35 cellular contexts compared by ENCODE assay signal in the genomic region with DNA sequence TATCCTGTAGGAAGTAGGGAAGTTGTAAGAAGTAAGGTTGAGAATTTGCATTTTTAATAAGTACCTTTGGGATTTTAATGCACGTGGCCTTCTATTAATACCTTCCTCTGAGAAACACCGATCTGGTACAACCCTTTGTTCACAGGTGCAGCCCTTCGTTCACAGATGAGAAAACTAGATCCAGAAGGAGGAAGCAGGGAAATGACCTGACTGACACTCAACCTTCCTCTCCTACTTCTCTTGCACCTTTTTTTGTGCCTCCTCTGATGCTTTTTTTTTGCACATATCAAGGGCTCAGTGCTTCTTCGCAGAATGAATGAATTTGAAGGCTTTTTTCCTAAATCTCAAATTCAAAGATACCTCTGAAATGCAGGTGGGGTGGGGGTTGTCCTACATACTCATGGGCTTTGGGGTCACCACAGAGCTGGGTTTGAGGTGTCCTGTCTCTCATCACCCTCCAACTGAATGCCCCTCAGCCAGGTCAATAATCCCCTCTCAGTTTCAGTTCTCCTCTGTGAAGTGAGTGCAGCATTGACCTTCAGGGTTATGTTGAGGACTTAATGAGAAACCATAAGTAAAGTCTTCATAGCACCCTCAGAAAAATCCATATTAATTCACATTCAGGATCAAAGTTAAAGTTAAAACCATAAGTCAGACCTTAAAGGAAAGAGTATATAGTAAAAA.
"Had no signal": no experiment of that assay in that cellular context is flagged by ENCODE, and none has a peak within 500 bp of the region (broad histone marks: within the 10 kb centered on the region; RNA-seq: fewer than 3 reads in every experiment).

No MANE protein-coding gene starts in this region.

- FAIRE-seq: astrocyte, bronchial epithelial cell had no signal

- H3K27me3 ChIP-seq: brain microvascular endothelial cell, gastrocnemius medialis, heart left ventricle had no signal

- H3K36me3 ChIP-seq: brain microvascular endothelial cell, gastrocnemius medialis, heart left ventricle, WERI-Rb-1 had no signal

- H3K4me3 Mint-ChIP-seq: activated B cell treated with CpG ODN at 0.5 μM for 24 hours; activated CD8-positive, alpha-beta T cell treated with anti-CD3 and anti-CD28 coated beads for 36 hours; activated naive CD4-positive, alpha-beta T cell treated with anti-CD3 and anti-CD28 coated beads for 36 hours; activated naive CD8-positive, alpha-beta T cell treated with anti-CD3 and anti-CD28 coated beads, Interleukin-2, amount 10 ng/mL, durations not matched to agents 7 days and 5 days; activated T-helper 1 cell treated with anti-CD3 and anti-CD28 coated beads, Interleukin-12 subunit alpha, Interleukin-12 subunit beta, Interleukin-2, Interleukin-4 antibody, amounts not matched to agents 30 ng/mL and 10 ng/mL and 1 ng/mL, durations not matched to agents 14 hours and 24 hours and 36 hours; central memory CD8-positive, alpha-beta T cell; dendritic cell treated with granulocyte-macrophage colony-stimulating factor and Interleukin-4, amounts not matched to agents 40 ng/mL and 50 ng/mL, for 4 days; endodermal cell; T-helper 17 cell; T-helper 2 cell treated with Interferon-gamma antibody and Interleukin-4, amounts not matched to agents 5 μg/mL and 100 μg/mL, for 36 hours had no signal

- H3K4me1 Mint-ChIP-seq: activated naive CD8-positive, alpha-beta T cell treated with anti-CD3 and anti-CD28 coated beads, Interleukin-2, amount 10 ng/mL, durations not matched to agents 7 days and 5 days; central memory CD8-positive, alpha-beta T cell; T-helper 17 cell had no signal

- H3K9me3 ChIP-seq: gastrocnemius medialis, heart left ventricle had no signal

- H3K27ac ChIP-seq: brain microvascular endothelial cell, coronary artery, dorsolateral prefrontal cortex, foreskin keratinocyte, gastrocnemius medialis, heart left ventricle, WERI-Rb-1 had no signal

- H3K9me3 Mint-ChIP-seq: activated B cell treated with CpG ODN at 0.5 μM for 24 hours; activated CD8-positive, alpha-beta T cell treated with anti-CD3 and anti-CD28 coated beads for 36 hours; activated naive CD4-positive, alpha-beta T cell treated with anti-CD3 and anti-CD28 coated beads for 36 hours; activated naive CD4-positive, alpha-beta T cell treated with anti-CD3 and anti-CD28 coated beads, Interleukin-2, amount 50 U/mL, for 72 hours; activated naive CD8-positive, alpha-beta T cell treated with anti-CD3 and anti-CD28 coated beads, Interleukin-2, amount 10 ng/mL, durations not matched to agents 7 days and 5 days; activated T-helper 1 cell treated with anti-CD3 and anti-CD28 coated beads, Interleukin-12 subunit alpha, Interleukin-12 subunit beta, Interleukin-2, Interleukin-4 antibody, amounts not matched to agents 30 ng/mL and 10 ng/mL and 1 ng/mL, durations not matched to agents 14 hours and 24 hours and 36 hours; activated T-helper 2 cell treated with anti-CD3 and anti-CD28 coated beads, Interferon-gamma antibody, Interleukin-2, Interleukin-4, amounts not matched to agents 10 μg/mL and 5 μg/mL and 100 μg/mL, durations not matched to agents 14 hours and 24 hours and 36 hours; central memory CD8-positive, alpha-beta T cell; dendritic cell treated with granulocyte-macrophage colony-stimulating factor and Interleukin-4, amounts not matched to agents 40 ng/mL and 50 ng/mL, for 4 days; T-helper 2 cell treated with Interferon-gamma antibody and Interleukin-4, amounts not matched to agents 5 μg/mL and 100 μg/mL, for 36 hours had no signal

- H3K27ac Mint-ChIP-seq: activated B cell treated with CpG ODN at 0.5 μM for 24 hours; activated CD8-positive, alpha-beta T cell treated with anti-CD3 and anti-CD28 coated beads for 36 hours; activated naive CD4-positive, alpha-beta T cell treated with anti-CD3 and anti-CD28 coated beads for 36 hours; activated naive CD4-positive, alpha-beta T cell treated with anti-CD3 and anti-CD28 coated beads, Interleukin-2, amount 50 U/mL, for 72 hours; activated naive CD8-positive, alpha-beta T cell treated with anti-CD3 and anti-CD28 coated beads, Interleukin-2, amount 10 ng/mL, durations not matched to agents 7 days and 5 days; activated T-helper 1 cell treated with anti-CD3 and anti-CD28 coated beads, Interleukin-12 subunit alpha, Interleukin-12 subunit beta, Interleukin-2, Interleukin-4 antibody, amounts not matched to agents 30 ng/mL and 10 ng/mL and 1 ng/mL, durations not matched to agents 14 hours and 24 hours and 36 hours; activated T-helper 2 cell treated with anti-CD3 and anti-CD28 coated beads, Interferon-gamma antibody, Interleukin-2, Interleukin-4, amounts not matched to agents 10 μg/mL and 5 μg/mL and 100 μg/mL, durations not matched to agents 14 hours and 24 hours and 36 hours; dendritic cell treated with granulocyte-macrophage colony-stimulating factor and Interleukin-4, amounts not matched to agents 40 ng/mL and 50 ng/mL, for 4 days; endodermal cell; T-helper 17 cell; T-helper 2 cell treated with Interferon-gamma antibody and Interleukin-4, amounts not matched to agents 5 μg/mL and 100 μg/mL, for 36 hours had no signal

- H3K4me1 ChIP-seq: foreskin keratinocyte, gastrocnemius medialis had no signal

- ATAC-seq: activated CD4-positive, CD25-positive, alpha-beta regulatory T cell treated with anti-CD3 and anti-CD28 coated beads, Interleukin-2, amount 50 U/mL, for 24 hours; activated CD8-positive, alpha-beta T cell treated with anti-CD3 and anti-CD28 coated beads for 36 hours; activated naive CD4-positive, alpha-beta T cell treated with anti-CD3 and anti-CD28 coated beads, Interleukin-2, amount 50 U/mL, for 72 hours; esophagus mucosa; foreskin keratinocyte; gastrocnemius medialis; heart left ventricle; T-helper 17 cell had no signal

- H3K36me3 Mint-ChIP-seq: activated naive CD4-positive, alpha-beta T cell treated with anti-CD3 and anti-CD28 coated beads, Interleukin-2, amount 50 U/mL, for 72 hours; activated naive CD8-positive, alpha-beta T cell treated with anti-CD3 and anti-CD28 coated beads, Interleukin-2, amount 10 ng/mL, durations not matched to agents 7 days and 5 days had no signal

- DNase-seq: activated B cell treated with CpG ODN at 0.5 μM for 24 hours; activated CD4-positive, alpha-beta T cell treated with anti-CD3 and anti-CD28 coated beads for 48 hours; activated CD4-positive, alpha-beta T cell treated with anti-CD3 and anti-CD28 coated beads, Interleukin-2, amount 50 U/mL, for 1 hour; activated CD4-positive, alpha-beta T cell treated with anti-CD3 and anti-CD28 coated beads, Interleukin-2, amount 50 U/mL, for 48 hours; activated CD8-positive, alpha-beta memory T cell treated with anti-CD3 and anti-CD28 coated beads for 24 hours; activated CD8-positive, alpha-beta T cell treated with anti-CD3 and anti-CD28 coated beads for 36 hours; activated effector memory CD4-positive, alpha-beta T cell treated with anti-CD3 and anti-CD28 coated beads, Interleukin-2, amount 50 U/mL, for 16 hours; activated naive CD4-positive, alpha-beta T cell treated with anti-CD3 and anti-CD28 coated beads for 36 hours; activated naive CD8-positive, alpha-beta T cell treated with anti-CD3 and anti-CD28 coated beads, Interleukin-2, amount 10 ng/mL, durations not matched to agents 7 days and 5 days; activated T-cell treated with anti-CD3 and anti-CD28 coated beads, Interleukin-2, amount 50 U/mL, for 48 hours; amniotic stem cell; anterior cingulate cortex; brain microvascular endothelial cell; dorsolateral prefrontal cortex; effector memory CD4-positive, alpha-beta T cell; endodermal cell; foreskin keratinocyte; gastrocnemius medialis; glutamatergic neuron; heart left ventricle; T-helper 1 cell; T-helper 17 cell; T1000; WERI-Rb-1 had no signal

- H3K4me3 ChIP-seq: coronary artery, dorsolateral prefrontal cortex, gastrocnemius medialis, heart left ventricle had no signal
